ENCODE assay signal across 12 cellular contexts in the genomic region with DNA sequence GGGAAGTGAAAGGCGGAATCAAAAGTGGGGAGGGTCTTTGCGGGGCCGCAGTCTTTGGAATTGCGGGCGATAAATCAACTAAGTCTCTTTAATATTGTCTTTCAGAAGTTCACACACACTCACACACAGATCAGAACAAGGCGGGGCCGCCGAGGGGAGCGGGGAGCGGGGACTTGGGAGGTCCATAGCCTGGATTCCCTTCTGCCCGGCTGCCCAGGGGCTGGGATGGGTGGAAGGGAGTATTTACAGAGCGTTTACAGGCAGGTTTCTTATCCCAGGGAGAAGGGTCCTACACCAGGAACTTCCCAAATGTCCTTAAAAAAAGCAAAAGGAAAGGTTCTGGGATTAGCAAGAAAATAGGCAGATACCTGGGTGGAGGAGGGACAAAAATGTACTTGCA. TPM values are rescaled to one million over a fixed set of nuclear protein-coding genes. Genes with fewer than 3 reads are reported as not detected.
DNase-seq lines count a peak whose midpoint lies in the region; ATAC-seq, FAIRE-seq and TF ChIP-seq lines count a peak whose summit lies in the region.
"Had no signal": no experiment of that assay in that cellular context is flagged by ENCODE, and none has a peak within 500 bp of the region (broad histone marks: within the 10 kb centered on the region; RNA-seq: fewer than 3 reads in every experiment).

No MANE protein-coding gene starts in this region.

- ATAC-seq in right lobe of liver (peak in 1 of 4 donors; percentile 4), HepG2 (no peak), GM21576 (IDR thresholded peaks at IDR 0.05; ENCODE audit: unreplicated experiment) (no peak)
- no peak for ATAC-seq in naive thymus-derived CD8-positive, alpha-beta T cell

- H3K4me1 ChIP-seq in right lobe of liver (no peaks in the 10 kb centered on the region), HepG2 (ENCODE audit: insufficient read depth, low read length) (peaks cover 20% of the 10 kb centered on the region)

- H3K27ac Mint-ChIP-seq in naive thymus-derived CD8-positive, alpha-beta T cell, result peak overlapping the region in 8 of 10 donors; percentile 38 to 95 (median 90)

- H3K4me3 Mint-ChIP-seq in naive thymus-derived CD8-positive, alpha-beta T cell, result peak overlapping the region; percentile 39 to 94 (median 86)

- H2AFZ ChIP-seq in HepG2 (ENCODE audit: low read length), result no peak overlapping the region

- WGBS in right lobe of liver (ENCODE audit: insufficient coverage, low coverage, low lambda C conversion rate, missing lambda C conversion rate), result 26% methylated on average over 12 of the region's 12 CpGs
- 83% methylated on average over 12 of the region's 12 CpGs for WGBS in HepG2 (ENCODE audit: low lambda C conversion rate)

- in situ Hi-C loops in HepG2 (cut with HindIII; ENCODE audit: extremely low pct_ligation_motif_present, low pct_unique_long_range_greater_than_20kb), result no loop called here

- H3K4me3 ChIP-seq in right lobe of liver, result peak overlapping the region; percentile 3 to 16 (median 14)
- no peak overlapping the region for H3K4me3 ChIP-seq in HepG2 (replicated peaks in 1 of 3; ENCODE audit: insufficient read depth in 1 of 3, low read depth in 2 of 3, low read length in 3 of 3)
- peak overlapping the region; percentile 47 for H3K4me3 ChIP-seq in choroid plexus epithelial cell (ENCODE audit: low read depth, low read length)
- H3K4me3 ChIP-seq: MG63, uterus had no signal

- no TSS peak for BruUV-seq in HepG2 (replicated peaks; lab: Mats Ljungman, UMichigan)

- TF ChIP-seq EP300 in HepG2 (IDR thresholded peaks at IDR 0.05; ENCODE audit: low read depth in 2 of 2, low read length in 2 of 2) (no peak), HepG2 (CRISPR knock-in tag; IDR thresholded peaks at IDR 0.05; ENCODE audit: borderline replicate concordance) (no peak)

- no peaks in the 10 kb centered on the region for H3K79me2 ChIP-seq in HepG2 (ENCODE audit: insufficient read depth, low read length)

- no peaks in the 10 kb centered on the region for H3K9me3 Mint-ChIP-seq in naive thymus-derived CD8-positive, alpha-beta T cell

- no peaks in the 10 kb centered on the region for H4K20me1 ChIP-seq in HepG2 (ENCODE audit: insufficient read depth, low read length)

- peaks cover 0 to 34% (median 4%) of the 10 kb centered on the region in 5 donors for H3K27me3 Mint-ChIP-seq in naive thymus-derived CD8-positive, alpha-beta T cell

- H3K36me3 Mint-ChIP-seq in naive thymus-derived CD8-positive, alpha-beta T cell, result peaks cover 0 to 5% (median 0%) of the 10 kb centered on the region in 3 donors

- H3K4me1 Mint-ChIP-seq in naive thymus-derived CD8-positive, alpha-beta T cell, result peaks cover 33 to 51% (median 46%) of the 10 kb centered on the region in 4 donors

- no peaks in the 10 kb centered on the region for H3K36me3 ChIP-seq in right lobe of liver
- no peaks in the 10 kb centered on the region for H3K36me3 ChIP-seq in HepG2 (replicated peaks in 1 of 2; ENCODE audit: control insufficient read depth in 1 of 2, insufficient read depth in 2 of 2, low read length in 2 of 2)
- H3K36me3 ChIP-seq: MG63, uterus had no signal

- H3K9me3 ChIP-seq in right lobe of liver, result no peaks in the 10 kb centered on the region
- no peaks in the 10 kb centered on the region for H3K9me3 ChIP-seq in HepG2 (ENCODE audit: low read length)
- H3K9me3 ChIP-seq: MG63, uterus had no signal

- no peak for FAIRE-seq in HepG2 (lab: Jason Lieb, UNC)
- FAIRE-seq: colon had no signal

- intact Hi-C loops in right lobe of liver (cut with DNase I) (no loop called here), HepG2 (cut with micrococcal nuclease; ENCODE audit: unreplicated experiment) (no loop called here)

- CTCF ChIA-PET in HepG2 (lab: Yijun Ruan, JAX; ENCODE audit: low intra/inter-chr PET ratio, low total read pairs), result no interaction called here

- H3K27me3 ChIP-seq in right lobe of liver, result peaks cover 0 to 6% of the 10 kb centered on the region in 2 donors
- H3K27me3 ChIP-seq in HepG2 (ENCODE audit: control insufficient read depth in 1 of 2, insufficient read depth in 2 of 2, low read length in 2 of 2), result peaks cover 0 to 5% of the 10 kb centered on the region in 2 experiments; a peak in 2 of 5 replicates
- H3K27me3 ChIP-seq: MG63, uterus had no signal

- H3K4me2 ChIP-seq in HepG2 (ENCODE audit: low read depth, low read length), result no peak overlapping the region

- H3K27ac ChIP-seq in right lobe of liver (no peak overlapping the region), HepG2 (ENCODE audit: extremely low read length, insufficient read depth, low read length) (no peak overlapping the region)
- H3K27ac ChIP-seq: uterus had no signal

- H3K9ac ChIP-seq in HepG2 (ENCODE audit: insufficient read depth, low read depth, low read length), result no peak overlapping the region

- TF ChIP-seq POLR2A in right lobe of liver (IDR thresholded peaks at IDR 0.05) (no peak), HepG2 (IDR thresholded peaks at IDR 0.05; ENCODE audit: insufficient read depth in 1 of 2, low read depth in 2 of 2, low read length in 2 of 2) (no peak)

- no peak for DNase-seq in right lobe of liver
- no peak for DNase-seq in HepG2 (ENCODE audit: low spot score)
- DNase-seq in choroid plexus epithelial cell (ENCODE audit: low read depth), result peak; percentile 14
- peak in 1 of 10 donors; percentile 19 for DNase-seq in naive thymus-derived CD8-positive, alpha-beta T cell
- no peak for DNase-seq in NCI-H1417 (lab: John Stamatoyannopoulos, UW)
- DNase-seq in HPDE6-E6E7 (ENCODE audit: extremely low spot score), result no peak
- DNase-seq in nucleus accumbens (lab: John Stamatoyannopoulos, UW), result no peak
- DNase-seq: MG63, NCI-H69, uterus had no signal

- no peak for TF ChIP-seq CTCF in right lobe of liver (IDR thresholded peaks at IDR 0.05)
- no peak for TF ChIP-seq CTCF in HepG2 (CRISPR knock-in tag; IDR thresholded peaks at IDR 0.05)
- no peak for TF ChIP-seq CTCF in choroid plexus epithelial cell (conservative IDR thresholded peaks at IDR 0.05; ENCODE audit: low read depth, low read length)

- no peak for TF ChIP-seq RAD21 in HepG2 (CRISPR knock-in tag; IDR thresholded peaks at IDR 0.05)

- POLR2A ChIA-PET in HepG2 (lab: Yijun Ruan, JAX), result no interaction called here
- POLR2A ChIA-PET in naive thymus-derived CD8-positive, alpha-beta T cell (lab: Charles Lee), result interaction anchor here (0.6 to 1.6 kb wide), 6 partner anchors 13 to 1153 kb away, joined by 3 to 7 read pairs (median 4); a partner anchor contains a TSS

RNA-seq across cellular contexts. Expression of a gene that starts 3.5 kb away (rescaled TPM):
- total RNA-seq in right lobe of liver (under 1 TPM in 4 of 6 experiments, not detected in 2; 0.13 to 0.29 (median 0.24) TPM), HepG2 (2016; rRNA removed; fragmentation: Illumina TruSeq; extraction: Trizol) (0.11 and 0.64 TPM in 2 replicates)
- not detected in 2 replicates for total RNA-seq in HepG2 (2016; cell fraction: cytosol; rRNA removed; fragmentation: Illumina TruSeq; extraction: Trizol; ENCODE audit: low read depth)
- total RNA-seq in HepG2 (2016; cell fraction: insoluble cytoplasmic fraction; rRNA removed; fragmentation: Illumina TruSeq; extraction: Trizol), result 0.41 TPM in 1 of 2 replicates, not detected in the other
- 0.40 and 0.55 TPM in 2 replicates for total RNA-seq in HepG2 (2016; cell fraction: membrane; rRNA removed; fragmentation: Illumina TruSeq; extraction: Trizol)
- 0.63 and 1.3 TPM in 2 replicates for total RNA-seq in HepG2 (2016; cell fraction: nucleus; rRNA removed; fragmentation: Illumina TruSeq; extraction: Trizol)
- 1.4 TPM in 2 replicates for polyA plus RNA-seq in HepG2 (2011; rRNA removed)
- 0.38 and 0.76 TPM in 2 replicates for polyA plus RNA-seq in HepG2 (2011; cell fraction: cytosol; rRNA removed)
- polyA plus RNA-seq in HepG2 (2011; cell fraction: nucleus; rRNA removed), result 13.0 TPM in 2 replicates
- 3.2 and 3.3 TPM in 2 replicates for polyA plus RNA-seq in HepG2 (2012)
- 0.88 and 0.94 TPM in 2 replicates for polyA plus RNA-seq in HepG2 (2016; cell fraction: cytosol; fragmentation: Illumina TruSeq; extraction: Trizol; ENCODE audit: low read depth)
- 1.6 and 2.0 TPM in 2 replicates for polyA plus RNA-seq in HepG2 (2016; cell fraction: insoluble cytoplasmic fraction; fragmentation: Illumina TruSeq; extraction: Trizol; ENCODE audit: low read depth)
- 2.4 TPM in 2 replicates for polyA plus RNA-seq in HepG2 (2016; cell fraction: membrane; fragmentation: Illumina TruSeq; extraction: Trizol; ENCODE audit: low read depth)
- polyA plus RNA-seq in HepG2 (2016; cell fraction: nucleus; fragmentation: Illumina TruSeq; extraction: Trizol; ENCODE audit: insufficient read depth, low read depth), result 10.1 and 13.9 TPM in 2 replicates
- polyA minus RNA-seq in HepG2 (2011; rRNA and poly(A)+ RNA removed; ENCODE audit: low replicate concordance), result 0.35 and 0.42 TPM in 2 replicates
- 0.69 TPM in 1 of 2 replicates, not detected in the other for polyA minus RNA-seq in HepG2 (2011; cell fraction: cytosol; rRNA and poly(A)+ RNA removed)
- polyA minus RNA-seq in HepG2 (2011; cell fraction: nucleus; rRNA and poly(A)+ RNA removed), result 0.25 and 0.52 TPM in 2 replicates
- total RNA-seq in naive thymus-derived CD8-positive, alpha-beta T cell, result 1 to 10 TPM; 5.5 to 5.6 TPM
- polyA plus RNA-seq in naive thymus-derived CD8-positive, alpha-beta T cell, result 1 to 10 TPM; 1.2 to 3.6 (median 2.8) TPM

RNA-seq across cellular contexts. Expression of a gene that starts 5.7 kb away (rescaled TPM):
- total RNA-seq in right lobe of liver (10 to 100 TPM in 2 of 6 experiments, 1 to 10 TPM in 4; 6.4 to 16.0 (median 8.9) TPM), HepG2 (2016; rRNA removed; fragmentation: Illumina TruSeq; extraction: Trizol) (20.1 and 39.2 TPM in 2 replicates)
- 5.6 and 9.7 TPM in 2 replicates for total RNA-seq in HepG2 (2016; cell fraction: cytosol; rRNA removed; fragmentation: Illumina TruSeq; extraction: Trizol; ENCODE audit: low read depth)
- 19.2 and 37.8 TPM in 2 replicates for total RNA-seq in HepG2 (2016; cell fraction: insoluble cytoplasmic fraction; rRNA removed; fragmentation: Illumina TruSeq; extraction: Trizol)
- total RNA-seq in HepG2 (2016; cell fraction: membrane; rRNA removed; fragmentation: Illumina TruSeq; extraction: Trizol), result 16.4 and 20.0 TPM in 2 replicates
- total RNA-seq in HepG2 (2016; cell fraction: nucleus; rRNA removed; fragmentation: Illumina TruSeq; extraction: Trizol), result 35.4 and 44.6 TPM in 2 replicates
- polyA plus RNA-seq in HepG2 (2011; rRNA removed), result 61.8 and 79.3 TPM in 2 replicates
- 49.1 and 57.1 TPM in 2 replicates for polyA plus RNA-seq in HepG2 (2011; cell fraction: cytosol; rRNA removed)
- polyA plus RNA-seq in HepG2 (2011; cell fraction: nucleus; rRNA removed), result 64.9 and 74.8 TPM in 2 replicates
- 26.9 and 27.6 TPM in 2 replicates for polyA plus RNA-seq in HepG2 (2012)
- polyA plus RNA-seq in HepG2 (2016; cell fraction: cytosol; fragmentation: Illumina TruSeq; extraction: Trizol; ENCODE audit: low read depth), result 6.6 and 9.2 TPM in 2 replicates
- 22.9 and 24.6 TPM in 2 replicates for polyA plus RNA-seq in HepG2 (2016; cell fraction: insoluble cytoplasmic fraction; fragmentation: Illumina TruSeq; extraction: Trizol; ENCODE audit: low read depth)
- 13.8 and 16.0 TPM in 2 replicates for polyA plus RNA-seq in HepG2 (2016; cell fraction: membrane; fragmentation: Illumina TruSeq; extraction: Trizol; ENCODE audit: low read depth)
- 77.3 and 84.1 TPM in 2 replicates for polyA plus RNA-seq in HepG2 (2016; cell fraction: nucleus; fragmentation: Illumina TruSeq; extraction: Trizol; ENCODE audit: insufficient read depth, low read depth)
- 61.4 and 89.7 TPM in 2 replicates for polyA minus RNA-seq in HepG2 (2011; rRNA and poly(A)+ RNA removed; ENCODE audit: low replicate concordance)
- polyA minus RNA-seq in HepG2 (2011; cell fraction: cytosol; rRNA and poly(A)+ RNA removed), result 17.0 and 18.1 TPM in 2 replicates
- polyA minus RNA-seq in HepG2 (2011; cell fraction: nucleus; rRNA and poly(A)+ RNA removed), result 28.8 and 29.7 TPM in 2 replicates
- 10 to 100 TPM; 22.6 to 23.1 TPM for total RNA-seq in naive thymus-derived CD8-positive, alpha-beta T cell
- 10 to 100 TPM; 17.3 to 20.6 (median 18.3) TPM for polyA plus RNA-seq in naive thymus-derived CD8-positive, alpha-beta T cell

RNA-seq across cellular contexts. Expression of a gene that starts 16.1 kb away (rescaled TPM):
- total RNA-seq in right lobe of liver (1 to 10 TPM; 1.4 to 6.0 (median 4.2) TPM), HepG2 (2016; rRNA removed; fragmentation: Illumina TruSeq; extraction: Trizol) (3.1 and 11.5 TPM in 2 replicates)
- 10.1 and 11.4 TPM in 2 replicates for total RNA-seq in HepG2 (2016; cell fraction: cytosol; rRNA removed; fragmentation: Illumina TruSeq; extraction: Trizol; ENCODE audit: low read depth)
- 2.7 and 10.8 TPM in 2 replicates for total RNA-seq in HepG2 (2016; cell fraction: insoluble cytoplasmic fraction; rRNA removed; fragmentation: Illumina TruSeq; extraction: Trizol)
- 8.3 and 8.6 TPM in 2 replicates for total RNA-seq in HepG2 (2016; cell fraction: membrane; rRNA removed; fragmentation: Illumina TruSeq; extraction: Trizol)
- total RNA-seq in HepG2 (2016; cell fraction: nucleus; rRNA removed; fragmentation: Illumina TruSeq; extraction: Trizol), result 10.1 and 19.2 TPM in 2 replicates
- 10.0 and 11.5 TPM in 2 replicates for polyA plus RNA-seq in HepG2 (2011; rRNA removed)
- 2.6 and 4.0 TPM in 2 replicates for polyA plus RNA-seq in HepG2 (2011; cell fraction: cytosol; rRNA removed)
- 57.8 and 67.9 TPM in 2 replicates for polyA plus RNA-seq in HepG2 (2011; cell fraction: nucleus; rRNA removed)
- 6.6 and 13.6 TPM in 2 replicates for polyA plus RNA-seq in HepG2 (2012)
- 13.9 and 14.0 TPM in 2 replicates for polyA plus RNA-seq in HepG2 (2016; cell fraction: cytosol; fragmentation: Illumina TruSeq; extraction: Trizol; ENCODE audit: low read depth)
- polyA plus RNA-seq in HepG2 (2016; cell fraction: insoluble cytoplasmic fraction; fragmentation: Illumina TruSeq; extraction: Trizol; ENCODE audit: low read depth), result 3.1 and 5.1 TPM in 2 replicates
- polyA plus RNA-seq in HepG2 (2016; cell fraction: membrane; fragmentation: Illumina TruSeq; extraction: Trizol; ENCODE audit: low read depth), result 9.9 and 10.7 TPM in 2 replicates
- 58.3 and 58.6 TPM in 2 replicates for polyA plus RNA-seq in HepG2 (2016; cell fraction: nucleus; fragmentation: Illumina TruSeq; extraction: Trizol; ENCODE audit: insufficient read depth, low read depth)
- 1.8 and 2.1 TPM in 2 replicates for polyA minus RNA-seq in HepG2 (2011; rRNA and poly(A)+ RNA removed; ENCODE audit: low replicate concordance)
- 0.30 and 0.88 TPM in 2 replicates for polyA minus RNA-seq in HepG2 (2011; cell fraction: cytosol; rRNA and poly(A)+ RNA removed)
- 6.0 and 7.3 TPM in 2 replicates for polyA minus RNA-seq in HepG2 (2011; cell fraction: nucleus; rRNA and poly(A)+ RNA removed)
- 10 to 100 TPM; 29.3 to 30.1 TPM for total RNA-seq in naive thymus-derived CD8-positive, alpha-beta T cell
- under 1 TPM in 1 of 3 donors, not detected in 2; 0.61 TPM for polyA plus RNA-seq in naive thymus-derived CD8-positive, alpha-beta T cell

RNA-seq across cellular contexts. Expression of a gene that starts 18.2 kb away (rescaled TPM):
- total RNA-seq in right lobe of liver (1 to 10 TPM; 1.5 to 2.7 (median 2.2) TPM), HepG2 (2016; rRNA removed; fragmentation: Illumina TruSeq; extraction: Trizol) (10.0 and 11.0 TPM in 2 replicates)
- 3.2 and 3.3 TPM in 2 replicates for total RNA-seq in HepG2 (2016; cell fraction: cytosol; rRNA removed; fragmentation: Illumina TruSeq; extraction: Trizol; ENCODE audit: low read depth)
- total RNA-seq in HepG2 (2016; cell fraction: insoluble cytoplasmic fraction; rRNA removed; fragmentation: Illumina TruSeq; extraction: Trizol), result 10.6 and 12.0 TPM in 2 replicates
- 5.3 and 5.7 TPM in 2 replicates for total RNA-seq in HepG2 (2016; cell fraction: membrane; rRNA removed; fragmentation: Illumina TruSeq; extraction: Trizol)
- 3.6 and 4.7 TPM in 2 replicates for total RNA-seq in HepG2 (2016; cell fraction: nucleus; rRNA removed; fragmentation: Illumina TruSeq; extraction: Trizol)
- polyA plus RNA-seq in HepG2 (2011; rRNA removed), result 2.9 and 3.0 TPM in 2 replicates
- polyA plus RNA-seq in HepG2 (2011; cell fraction: cytosol; rRNA removed), result 3.5 and 3.9 TPM in 2 replicates
- polyA plus RNA-seq in HepG2 (2011; cell fraction: nucleus; rRNA removed), result 2.3 TPM in 2 replicates
- polyA plus RNA-seq in HepG2 (2012), result 2.4 and 3.6 TPM in 2 replicates
- 2.5 and 3.0 TPM in 2 replicates for polyA plus RNA-seq in HepG2 (2016; cell fraction: cytosol; fragmentation: Illumina TruSeq; extraction: Trizol; ENCODE audit: low read depth)
- 10.8 and 12.4 TPM in 2 replicates for polyA plus RNA-seq in HepG2 (2016; cell fraction: insoluble cytoplasmic fraction; fragmentation: Illumina TruSeq; extraction: Trizol; ENCODE audit: low read depth)
- polyA plus RNA-seq in HepG2 (2016; cell fraction: membrane; fragmentation: Illumina TruSeq; extraction: Trizol; ENCODE audit: low read depth), result 3.5 and 4.2 TPM in 2 replicates
- polyA plus RNA-seq in HepG2 (2016; cell fraction: nucleus; fragmentation: Illumina TruSeq; extraction: Trizol; ENCODE audit: insufficient read depth, low read depth), result 7.2 and 7.7 TPM in 2 replicates
- 3.3 and 9.3 TPM in 2 replicates for polyA minus RNA-seq in HepG2 (2011; rRNA and poly(A)+ RNA removed; ENCODE audit: low replicate concordance)
- 1.8 and 2.4 TPM in 2 replicates for polyA minus RNA-seq in HepG2 (2011; cell fraction: cytosol; rRNA and poly(A)+ RNA removed)
- 1.2 and 1.7 TPM in 2 replicates for polyA minus RNA-seq in HepG2 (2011; cell fraction: nucleus; rRNA and poly(A)+ RNA removed)
- 1 to 10 TPM; 1.8 to 2.1 TPM for total RNA-seq in naive thymus-derived CD8-positive, alpha-beta T cell
- 1 to 10 TPM in 1 of 3 donors, under 1 TPM in 2; 0.37 to 2.5 (median 0.51) TPM for polyA plus RNA-seq in naive thymus-derived CD8-positive, alpha-beta T cell

RNA-seq across cellular contexts. Expression of a gene that starts 20.2 kb away (rescaled TPM):
- total RNA-seq in right lobe of liver, result 10 to 100 TPM; 15.2 to 35.5 (median 33.2) TPM
- total RNA-seq in HepG2 (2016; rRNA removed; fragmentation: Illumina TruSeq; extraction: Trizol), result 7.5 and 18.1 TPM in 2 replicates
- total RNA-seq in HepG2 (2016; cell fraction: cytosol; rRNA removed; fragmentation: Illumina TruSeq; extraction: Trizol; ENCODE audit: low read depth), result 5.4 and 6.0 TPM in 2 replicates
- 6.5 and 17.9 TPM in 2 replicates for total RNA-seq in HepG2 (2016; cell fraction: insoluble cytoplasmic fraction; rRNA removed; fragmentation: Illumina TruSeq; extraction: Trizol)
- total RNA-seq in HepG2 (2016; cell fraction: membrane; rRNA removed; fragmentation: Illumina TruSeq; extraction: Trizol), result 4.1 and 4.3 TPM in 2 replicates
- 22.6 and 23.3 TPM in 2 replicates for total RNA-seq in HepG2 (2016; cell fraction: nucleus; rRNA removed; fragmentation: Illumina TruSeq; extraction: Trizol)
- polyA plus RNA-seq in HepG2 (2011; rRNA removed), result 44.0 and 45.8 TPM in 2 replicates
- polyA plus RNA-seq in HepG2 (2011; cell fraction: cytosol; rRNA removed), result 13.6 and 15.3 TPM in 2 replicates
- polyA plus RNA-seq in HepG2 (2011; cell fraction: nucleus; rRNA removed), result 155 and 167 TPM in 2 replicates
- polyA plus RNA-seq in HepG2 (2012), result 24.1 and 28.4 TPM in 2 replicates
- 2.5 and 3.2 TPM in 2 replicates for polyA plus RNA-seq in HepG2 (2016; cell fraction: cytosol; fragmentation: Illumina TruSeq; extraction: Trizol; ENCODE audit: low read depth)
- 10.4 and 12.2 TPM in 2 replicates for polyA plus RNA-seq in HepG2 (2016; cell fraction: insoluble cytoplasmic fraction; fragmentation: Illumina TruSeq; extraction: Trizol; ENCODE audit: low read depth)
- 3.3 and 4.5 TPM in 2 replicates for polyA plus RNA-seq in HepG2 (2016; cell fraction: membrane; fragmentation: Illumina TruSeq; extraction: Trizol; ENCODE audit: low read depth)
- polyA plus RNA-seq in HepG2 (2016; cell fraction: nucleus; fragmentation: Illumina TruSeq; extraction: Trizol; ENCODE audit: insufficient read depth, low read depth), result 77.6 and 81.7 TPM in 2 replicates
- 79.0 and 84.0 TPM in 2 replicates for polyA minus RNA-seq in HepG2 (2011; rRNA and poly(A)+ RNA removed; ENCODE audit: low replicate concordance)
- polyA minus RNA-seq in HepG2 (2011; cell fraction: cytosol; rRNA and poly(A)+ RNA removed), result 14.2 and 16.6 TPM in 2 replicates
- 40.5 and 43.0 TPM in 2 replicates for polyA minus RNA-seq in HepG2 (2011; cell fraction: nucleus; rRNA and poly(A)+ RNA removed)
- 100 to 1,000 TPM; 140 to 141 TPM for total RNA-seq in naive thymus-derived CD8-positive, alpha-beta T cell
- polyA plus RNA-seq in naive thymus-derived CD8-positive, alpha-beta T cell, result 10 to 100 TPM; 17.5 to 25.7 (median 21.4) TPM

Comparison
In these comparisons a context has a peak if more than half of its experiments do, and no peak if none do; other contexts are left out.
1. H3K4me3 ChIP-seq: peak in right lobe of liver (3 of 3) and choroid plexus epithelial cell (single experiment); none in HepG2 (0 of 3).